In the genomic region with DNA sequence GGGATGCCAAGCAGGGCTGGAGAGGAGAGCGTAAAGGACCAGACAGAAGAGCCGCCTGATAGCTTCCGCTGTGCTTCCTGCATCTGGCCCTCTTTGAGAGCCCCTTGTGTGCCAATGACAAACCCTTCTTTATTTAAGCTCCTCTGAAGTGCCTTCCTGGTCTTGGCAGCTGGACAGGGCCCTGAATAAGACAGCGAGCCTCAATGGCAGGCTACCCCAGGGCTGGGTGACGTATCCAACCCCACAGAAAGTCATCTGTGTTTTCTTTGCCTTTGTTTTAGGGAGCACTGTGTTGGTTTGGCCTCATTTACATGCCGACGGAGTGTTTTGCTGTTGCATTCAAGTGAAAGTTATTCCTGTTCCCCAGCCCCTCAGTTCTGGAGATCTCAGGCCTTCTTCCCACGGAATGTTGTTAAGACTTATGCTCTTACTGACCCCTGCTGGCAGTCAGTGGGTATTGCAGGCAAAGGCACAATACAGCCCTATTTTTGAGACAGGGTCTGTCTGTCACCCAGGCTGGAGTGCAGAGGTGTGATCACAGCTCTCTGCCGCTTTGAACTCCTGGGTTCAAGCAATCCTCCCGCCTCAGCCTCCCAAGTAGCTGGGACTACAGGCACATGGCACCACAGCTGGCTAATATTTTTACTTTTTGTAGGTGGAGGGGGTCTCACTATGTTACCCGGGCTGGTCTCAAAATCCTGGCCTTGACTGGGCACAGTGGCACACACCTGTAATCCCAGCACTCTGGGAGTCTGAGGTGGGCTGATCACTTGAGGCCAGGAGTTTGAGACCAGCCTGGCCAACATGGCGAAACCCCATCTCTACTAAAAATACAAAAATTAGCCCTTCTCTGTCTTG, we compare ENCODE assay signal across 9 cellular contexts.
DNase-seq lines count a peak whose midpoint lies in the region; ATAC-seq and TF ChIP-seq lines count a peak whose summit lies in the region.
"Had no signal": no experiment of that assay in that cellular context is flagged by ENCODE, and none has a peak within 500 bp of the region (broad histone marks: within the 10 kb centered on the region; RNA-seq: fewer than 3 reads in every experiment).

No MANE protein-coding gene starts in this region.

- H3K4me2 ChIP-seq in MM.1S (ENCODE audit: low read depth, low read length): no peak overlapping the region

- no peak overlapping the region for H3K27ac ChIP-seq in MM.1S (ENCODE audit: low read length)

- H3K79me2 ChIP-seq in MM.1S (ENCODE audit: low read length): no peaks in the 10 kb centered on the region

- TF ChIP-seq CTCF in MM.1S (IDR thresholded peaks at IDR 0.05; ENCODE audit: low read length) (peak; percentile 83), choroid plexus epithelial cell (conservative IDR thresholded peaks at IDR 0.05; ENCODE audit: low read depth, low read length) (peak; percentile 70)

- H3K27me3 ChIP-seq in MM.1S (replicated peaks; ENCODE audit: insufficient read depth, low read length): peaks cover 79% of the 10 kb centered on the region

- no peak overlapping the region for H3K4me3 ChIP-seq in MM.1S (ENCODE audit: low read length)
- H3K4me3 ChIP-seq in choroid plexus epithelial cell (ENCODE audit: low read depth, low read length): no peak overlapping the region

- H3K4me1 ChIP-seq in MM.1S (ENCODE audit: low read length): no peaks in the 10 kb centered on the region; the same call in 1 of the 2 replicates

- no peak overlapping the region for H3K9ac ChIP-seq in MM.1S (ENCODE audit: low read length)

- no peaks in the 10 kb centered on the region for H3K9me2 ChIP-seq in MM.1S (replicated peaks; ENCODE audit: insufficient read depth, low read length)

- H3K9me3 ChIP-seq in MM.1S (replicated peaks; ENCODE audit: insufficient read depth, low read length): no peaks in the 10 kb centered on the region

- no peaks in the 10 kb centered on the region for H3K36me3 ChIP-seq in MM.1S (replicated peaks; ENCODE audit: insufficient read depth, low read length)

- no peak overlapping the region for H2AFZ ChIP-seq in MM.1S (ENCODE audit: low read length)

- ATAC-seq in HG03342 (IDR thresholded peaks at IDR 0.05; ENCODE audit: unreplicated experiment): no peak
- ATAC-seq: activated T-helper 17 cell treated with anti-CD3 and anti-CD28 coated beads, Interleukin-2, amount 50 U/mL, for 72 hours had no signal

- H4K20me1 ChIP-seq in MM.1S (ENCODE audit: insufficient read depth, low read length): no peaks in the 10 kb centered on the region

- no peaks in the 10 kb centered on the region for H3F3A ChIP-seq in MM.1S (ENCODE audit: insufficient read depth, low read length)

- peak; percentile 25 to 42 for DNase-seq in activated CD4-positive, alpha-beta T cell treated with anti-CD3 and anti-CD28 coated beads, Interleukin-2, amount 50 U/mL, for 48 hours
- DNase-seq in activated CD4-positive, alpha-beta T cell treated with anti-CD3 and anti-CD28 coated beads, Interleukin-2, amount 50 U/mL, for 4 hours: no peak
- DNase-seq in MM.1S (peak; percentile 31), choroid plexus epithelial cell (ENCODE audit: low read depth) (no peak), putamen (ENCODE audit: low spot score) (peak; percentile 22), kidney glomerular epithelial cell (lab: John Stamatoyannopoulos, UW) (no peak), activated gamma-delta T cell (lab: John Stamatoyannopoulos, UW) (no peak)

Comparison
In these comparisons a context has a peak if more than half of its experiments do, and no peak if none do; other contexts are left out.
1. DNase-seq: peak in activated CD4-positive, alpha-beta T cell treated with anti-CD3 and anti-CD28 coated beads, Interleukin-2, amount 50 U/mL, for 48 hours (2 of 2), MM.1S (single experiment) and putamen (single experiment); none in activated CD4-positive, alpha-beta T cell treated with anti-CD3 and anti-CD28 coated beads, Interleukin-2, amount 50 U/mL, for 4 hours (0 of 2), choroid plexus epithelial cell (single experiment), kidney glomerular epithelial cell (single experiment) and activated gamma-delta T cell (single experiment).